ENCODE assay signal across 26 cellular contexts in genomic region chr3:4356642-4357041, GRCh38.
"Had no signal": no experiment of that assay in that cellular context is flagged by ENCODE, and none has a peak within 500 bp of the region (broad histone marks: within the 10 kb centered on the region; RNA-seq: fewer than 3 reads in every experiment).

No MANE protein-coding gene starts in this region.

- H3K4me3 ChIP-seq: esophagus squamous epithelium, heart right ventricle, neural progenitor cell, psoas muscle, suprapubic skin, tibial nerve had no signal

- H3K9me3 ChIP-seq: esophagus squamous epithelium, heart right ventricle, psoas muscle, suprapubic skin, tibial nerve had no signal

- H3K27ac Mint-ChIP-seq: activated CD4-positive, alpha-beta memory T cell treated with anti-CD3 and anti-CD28 coated beads, Interleukin-2, amount 10 ng/mL, durations not matched to agents 7 days and 5 days; activated CD4-positive, alpha-beta T cell treated with anti-CD3 and anti-CD28 coated beads, Interleukin-2, amount 10 ng/mL, durations not matched to agents 24 days and 14 days; activated naive CD4-positive, alpha-beta T cell treated with anti-CD3 and anti-CD28 coated beads, Interleukin-2, amount 50 U/mL, for 72 hours; activated T-helper 2 cell treated with anti-CD3 and anti-CD28 coated beads, Interferon-gamma antibody, Interleukin-2, Interleukin-4, amounts not matched to agents 10 μg/mL and 5 μg/mL and 100 μg/mL, durations not matched to agents 14 hours and 24 hours and 36 hours; neural progenitor cell had no signal

- H3K27ac ChIP-seq: epithelial cell of prostate, esophagus squamous epithelium, neural progenitor cell, parathyroid adenoma, psoas muscle, suprapubic skin, WERI-Rb-1 had no signal

- DNase-seq: activated CD4-positive, alpha-beta memory T cell treated with anti-CD3 and anti-CD28 coated beads, Interleukin-2, amount 10 ng/mL, durations not matched to agents 7 days and 5 days; activated CD4-positive, alpha-beta T cell treated with anti-CD3 and anti-CD28 coated beads, Interleukin-2, amount 10 ng/mL, durations not matched to agents 24 days and 14 days; activated CD4-positive, CD25-positive, alpha-beta regulatory T cell treated with anti-CD3 and anti-CD28 coated beads, Interleukin-2, amount 50 U/mL, for 72 hours; activated naive CD4-positive, alpha-beta T cell; activated T-cell treated with anti-CD3 and anti-CD28 coated beads, Interleukin-2, amount 50 U/mL, for 4 hours; effector CD4-positive, alpha-beta T cell; esophagus squamous epithelium; naive B cell; occipital lobe; stimulated activated CD4-positive, alpha-beta T cell treated with anti-CD3 and anti-CD28 coated beads, Interleukin-15, amount 100 ng/mL, for 24 hours; stimulated activated naive CD4-positive, alpha-beta T cell; WERI-Rb-1 had no signal

- FAIRE-seq: colon, endometrium, TTC549, urothelium cell line had no signal

- ATAC-seq: activated naive CD4-positive, alpha-beta T cell treated with anti-CD3 and anti-CD28 coated beads, Interleukin-2, amount 50 U/mL, for 72 hours; activated T-cell treated with anti-CD3 and anti-CD28 coated beads, Interleukin-2, amount 50 U/mL, for 4 hours; heart right ventricle; left ventricle myocardium superior; psoas muscle had no signal

- H3K4me1 ChIP-seq: neural progenitor cell, parathyroid adenoma, psoas muscle, suprapubic skin had no signal

- H3K27me3 ChIP-seq: esophagus squamous epithelium, heart right ventricle, neural progenitor cell, suprapubic skin, tibial nerve had no signal

- H3K9me3 Mint-ChIP-seq: activated CD4-positive, alpha-beta memory T cell treated with anti-CD3 and anti-CD28 coated beads, Interleukin-2, amount 10 ng/mL, durations not matched to agents 7 days and 5 days; activated CD4-positive, alpha-beta T cell treated with anti-CD3 and anti-CD28 coated beads, Interleukin-2, amount 10 ng/mL, durations not matched to agents 24 days and 14 days; activated naive CD4-positive, alpha-beta T cell treated with anti-CD3 and anti-CD28 coated beads, Interleukin-2, amount 50 U/mL, for 72 hours; activated T-cell treated with anti-CD3 and anti-CD28 coated beads, Interleukin-2, amount 50 U/mL, for 4 hours; activated T-helper 2 cell treated with anti-CD3 and anti-CD28 coated beads, Interferon-gamma antibody, Interleukin-2, Interleukin-4, amounts not matched to agents 10 μg/mL and 5 μg/mL and 100 μg/mL, durations not matched to agents 14 hours and 24 hours and 36 hours; naive B cell; neural progenitor cell had no signal

- H3K4me2 ChIP-seq: neural progenitor cell had no signal

- H3K36me3 Mint-ChIP-seq: activated naive CD4-positive, alpha-beta T cell treated with anti-CD3 and anti-CD28 coated beads, Interleukin-2, amount 50 U/mL, for 72 hours had no signal

- H3K36me3 ChIP-seq: neural progenitor cell, WERI-Rb-1 had no signal

- H3K9ac ChIP-seq: neural progenitor cell, parathyroid adenoma had no signal

- H2AFZ ChIP-seq: neural progenitor cell, parathyroid adenoma had no signal

- H3K4me3 Mint-ChIP-seq: activated CD4-positive, alpha-beta memory T cell treated with anti-CD3 and anti-CD28 coated beads, Interleukin-2, amount 10 ng/mL, durations not matched to agents 7 days and 5 days; activated CD4-positive, alpha-beta T cell treated with anti-CD3 and anti-CD28 coated beads, Interleukin-2, amount 10 ng/mL, durations not matched to agents 24 days and 14 days; activated T-cell treated with anti-CD3 and anti-CD28 coated beads, Interleukin-2, amount 50 U/mL, for 4 hours; naive B cell; neural progenitor cell had no signal

- H3K27me3 Mint-ChIP-seq: activated CD4-positive, alpha-beta memory T cell treated with anti-CD3 and anti-CD28 coated beads, Interleukin-2, amount 10 ng/mL, durations not matched to agents 7 days and 5 days; activated CD4-positive, alpha-beta T cell treated with anti-CD3 and anti-CD28 coated beads, Interleukin-2, amount 10 ng/mL, durations not matched to agents 24 days and 14 days; naive B cell had no signal

- H3K79me2 ChIP-seq: parathyroid adenoma had no signal
